In genomic region chr22:23010430-23010829, GRCh38 we compare ENCODE assay signal across 25 cellular contexts. TPM values are rescaled to one million over a fixed set of nuclear protein-coding genes. Genes with fewer than 3 reads are reported as not detected.
DNase-seq lines count a peak whose midpoint lies in the region; ATAC-seq, FAIRE-seq and TF ChIP-seq lines count a peak whose summit lies in the region.
"Had no signal": no experiment of that assay in that cellular context is flagged by ENCODE, and none has a peak within 500 bp of the region (broad histone marks: within the 10 kb centered on the region; RNA-seq: fewer than 3 reads in every experiment).

No MANE protein-coding gene starts in this region.

- ATAC-seq in T-helper 17 cell (no peak), sciatic nerve (peak; percentile 47), heart right ventricle (no peak)

- H3K27me3 Mint-ChIP-seq in T-helper 2 cell treated with Interferon-gamma antibody and Interleukin-4, amounts not matched to agents 5 μg/mL and 100 μg/mL, for 36 hours (ENCODE audit: low read depth), result peaks cover 31% of the 10 kb centered on the region
- H3K27me3 Mint-ChIP-seq in T-helper 17 cell, result peaks cover 18% of the 10 kb centered on the region

- FAIRE-seq in bronchial epithelial cell (lab: Jason Lieb, UNC), result peak; percentile 72
- FAIRE-seq: A204.1, G401.6, GM12891 had no signal

- H3K27me3 ChIP-seq in bronchial epithelial cell (ENCODE audit: control insufficient read depth, insufficient read depth, low read length) (no peaks in the 10 kb centered on the region), heart right ventricle (peaks cover 0 to 4% (median 0%) of the 10 kb centered on the region in 7 donors)
- H3K27me3 ChIP-seq: BE2C, BLaER1 had no signal

- H3K9me3 Mint-ChIP-seq in T-helper 2 cell treated with Interferon-gamma antibody and Interleukin-4, amounts not matched to agents 5 μg/mL and 100 μg/mL, for 36 hours, result no peaks in the 10 kb centered on the region
- H3K9me3 Mint-ChIP-seq: CD4-positive, alpha-beta memory T cell; CD8-positive, alpha-beta memory T cell had no signal

- H3K4me1 ChIP-seq in heart right ventricle, result no peaks in the 10 kb centered on the region
- H3K4me1 ChIP-seq: BE2C had no signal

- no peak for DNase-seq in T-helper 2 cell treated with Interferon-gamma antibody and Interleukin-4, amounts not matched to agents 5 μg/mL and 100 μg/mL, for 36 hours (ENCODE audit: low spot score)
- no peak for DNase-seq in T-helper 2 cell
- DNase-seq in T-helper 17 cell, result no peak
- DNase-seq in bronchial epithelial cell (ENCODE audit: low read depth), result no peak
- no peak for DNase-seq in sciatic nerve (ENCODE audit: low spot score)
- no peak for DNase-seq in H4 (ENCODE audit: low spot score)
- DNase-seq in NCI-H187 treated with DMSO at 0.1 percent for 48 hours (lab: John Stamatoyannopoulos, UW), result no peak
- no peak for DNase-seq in heart right ventricle
- DNase-seq: 8988T; ACHN; BE2C; C1 segment of cervical spinal cord; CD4-positive, alpha-beta memory T cell; CD4-positive, CD25-positive, alpha-beta regulatory T cell; CD8-positive, alpha-beta memory T cell; COR-L47; DMS 273 treated with DMSO at 0.1 percent for 48 hours; DMS153; DMS79 treated with DMSO at 0.1 percent for 48 hours; GF-D8 had no signal

- H3K27ac Mint-ChIP-seq in T-helper 2 cell treated with Interferon-gamma antibody and Interleukin-4, amounts not matched to agents 5 μg/mL and 100 μg/mL, for 36 hours, result peak overlapping the region; percentile 17
- H3K27ac Mint-ChIP-seq in T-helper 17 cell, result peak overlapping the region; percentile 67
- H3K27ac Mint-ChIP-seq: CD8-positive, alpha-beta memory T cell had no signal

- intact Hi-C loops in sciatic nerve (cut with DNase I), result no loop called here
- intact Hi-C loops in heart right ventricle (cut with DNase I), result no loop called here

- H3K27ac ChIP-seq in heart right ventricle, result no peak overlapping the region
- H3K27ac ChIP-seq: BLaER1 had no signal

- TF ChIP-seq CTCF in bronchial epithelial cell (IDR thresholded peaks at IDR 0.05; ENCODE audit: insufficient read depth, low read length, severe bottlenecking), result no peak
- TF ChIP-seq CTCF in heart right ventricle (IDR thresholded peaks at IDR 0.05), result no peak

- H3K36me3 ChIP-seq in bronchial epithelial cell (ENCODE audit: control insufficient read depth, insufficient read depth, low read length), result no peaks in the 10 kb centered on the region
- H3K36me3 ChIP-seq in heart right ventricle, result no peaks in the 10 kb centered on the region
- H3K36me3 ChIP-seq: BE2C, BLaER1 had no signal

- no peak overlapping the region for H3K4me3 ChIP-seq in bronchial epithelial cell (ENCODE audit: low read depth, low read length)
- H3K4me3 ChIP-seq in heart right ventricle, result no peak overlapping the region
- H3K4me3 ChIP-seq: BLaER1 had no signal

- H3K36me3 Mint-ChIP-seq in T-helper 2 cell treated with Interferon-gamma antibody and Interleukin-4, amounts not matched to agents 5 μg/mL and 100 μg/mL, for 36 hours (ENCODE audit: low read depth), result no peaks in the 10 kb centered on the region
- no peaks in the 10 kb centered on the region for H3K36me3 Mint-ChIP-seq in T-helper 17 cell (ENCODE audit: low read depth)
- H3K36me3 Mint-ChIP-seq: CD14-positive monocyte; CD4-positive, alpha-beta memory T cell; CD4-positive, CD25-positive, alpha-beta regulatory T cell; CD8-positive, alpha-beta memory T cell had no signal

- H3K4me3 Mint-ChIP-seq in T-helper 2 cell treated with Interferon-gamma antibody and Interleukin-4, amounts not matched to agents 5 μg/mL and 100 μg/mL, for 36 hours, result no peak overlapping the region
- H3K4me3 Mint-ChIP-seq in T-helper 17 cell, result no peak overlapping the region
- H3K4me3 Mint-ChIP-seq: CD14-positive monocyte; CD4-positive, alpha-beta memory T cell; CD4-positive, CD25-positive, alpha-beta regulatory T cell; CD8-positive, alpha-beta memory T cell had no signal

- peaks cover 27% of the 10 kb centered on the region for H3K4me1 Mint-ChIP-seq in T-helper 2 cell treated with Interferon-gamma antibody and Interleukin-4, amounts not matched to agents 5 μg/mL and 100 μg/mL, for 36 hours (ENCODE audit: low read depth)
- peaks cover 6% of the 10 kb centered on the region for H3K4me1 Mint-ChIP-seq in T-helper 17 cell
- H3K4me1 Mint-ChIP-seq: CD14-positive monocyte had no signal

- WGBS in heart right ventricle, 2 donors, result 79 to 81% methylated on average over 3 of the region's 3 CpGs

- H3K9me3 ChIP-seq in T-helper 17 cell (ENCODE audit: control insufficient read depth, low read length, poor library complexity, severe bottlenecking) (no peaks in the 10 kb centered on the region), heart right ventricle (no peaks in the 10 kb centered on the region)
- H3K9me3 ChIP-seq: BE2C, BLaER1 had no signal

RNA-seq across cellular contexts. Expression of gene GNAZ, which starts 59.9 kb away (rescaled TPM):
- 10 to 100 TPM in 1 of 2 donors, 1 to 10 TPM in 1; 1.4 to 44.1 TPM for total RNA-seq in T-helper 17 cell
- under 0.01 TPM in 2 replicates for total RNA-seq in bronchial epithelial cell
- 22.8 TPM for total RNA-seq in sciatic nerve
- total RNA-seq in H4 (2014; rRNA removed; shearing (Covaris generic)), result 2.3 and 3.4 TPM in 2 replicates
- total RNA-seq in heart right ventricle, result 1 to 10 TPM; 1.5 to 4.2 (median 2.6) TPM
- 1 to 10 TPM; 1.3 to 2.1 TPM for polyA plus RNA-seq in heart right ventricle
